In the genomic region with DNA sequence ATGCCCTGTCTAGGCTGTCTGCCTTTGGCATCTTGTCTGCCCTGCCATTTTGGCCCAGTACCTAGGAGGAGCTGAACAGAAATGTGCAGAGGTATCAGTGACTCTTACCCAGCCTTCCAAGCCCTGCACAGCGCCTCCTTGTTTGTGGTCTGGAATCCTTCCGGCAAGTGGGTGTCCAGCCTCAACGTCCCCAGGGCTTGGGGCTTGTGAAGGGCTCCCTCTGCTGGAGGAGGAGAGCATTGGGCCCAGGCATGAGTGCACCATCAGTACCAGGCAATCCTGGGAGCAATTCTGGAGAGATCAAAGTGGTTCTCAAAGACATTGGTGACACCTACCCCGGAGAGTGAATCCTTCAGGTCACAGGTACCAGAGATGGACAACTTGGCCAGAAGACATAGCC, we compare ENCODE assay signal across 9 cellular contexts. TPM values are rescaled to one million over a fixed set of nuclear protein-coding genes. Genes with fewer than 3 reads are reported as not detected.
DNase-seq lines count a peak whose midpoint lies in the region; ATAC-seq, FAIRE-seq and TF ChIP-seq lines count a peak whose summit lies in the region.
"Had no signal": no experiment of that assay in that cellular context is flagged by ENCODE, and none has a peak within 500 bp of the region (broad histone marks: within the 10 kb centered on the region; RNA-seq: fewer than 3 reads in every experiment).

No MANE protein-coding gene starts in this region.

- no peaks in the 10 kb centered on the region for H4K20me1 ChIP-seq in HepG2 (ENCODE audit: insufficient read depth, low read length)

- BruUV-seq in Caco-2 (replicated peaks; lab: Mats Ljungman, UMichigan) (no TSS peak), HepG2 (replicated peaks; lab: Mats Ljungman, UMichigan) (no TSS peak)

- no peak for TF ChIP-seq POLR2A in HepG2 (IDR thresholded peaks at IDR 0.05; ENCODE audit: insufficient read depth in 1 of 2, low read depth in 2 of 2, low read length in 2 of 2)

- WGBS in HepG2 (ENCODE audit: low lambda C conversion rate) = 0% methylated on average over 1 of the region's 4 CpGs

- peaks cover 5% of the 10 kb centered on the region for H3K36me3 Mint-ChIP-seq in Caco-2 (ENCODE audit: insufficient read depth, unreplicated experiment)
- H3K36me3 Mint-ChIP-seq in HFFc6 (ENCODE audit: low read depth) = no peaks in the 10 kb centered on the region

- H3K27me3 ChIP-seq in Caco-2 (replicated peaks; ENCODE audit: control insufficient read depth, insufficient read depth, low read length) (no peaks in the 10 kb centered on the region), HepG2 (ENCODE audit: control insufficient read depth in 1 of 2, insufficient read depth in 2 of 2, low read length in 2 of 2) (0 out of 5 replicates have a peak, but pooled peaks cover 0 to 2% of the 10 kb centered on the region in 2 experiments)

- TF ChIP-seq RAD21 in HepG2 (CRISPR knock-in tag; IDR thresholded peaks at IDR 0.05) = peak; percentile 34; the same call in 1 of the 2 replicates

- H3K4me3 Mint-ChIP-seq in Caco-2 (ENCODE audit: unreplicated experiment) = no peak overlapping the region
- H3K4me3 Mint-ChIP-seq in HFFc6 = no peak overlapping the region

- no peak overlapping the region for H3K9ac ChIP-seq in HepG2 (ENCODE audit: insufficient read depth, low read depth, low read length)

- intact Hi-C loops in Caco-2 (cut with micrococcal nuclease; ENCODE audit: unreplicated experiment) = no loop called here
- intact Hi-C loops in HepG2 (cut with micrococcal nuclease; ENCODE audit: unreplicated experiment) = loop anchor here (1.0 kb wide), 2 partner anchors 74 to 122 kb away; no protein-coding TSS in a partner anchor
- intact Hi-C loops in posterior vena cava (cut with DNase I) = no loop called here

- H3K4me2 ChIP-seq in HepG2 (ENCODE audit: low read depth, low read length) = no peak overlapping the region

- TF ChIP-seq EP300 in HepG2 (IDR thresholded peaks at IDR 0.05; ENCODE audit: low read depth in 2 of 2, low read length in 2 of 2) (no peak), HepG2 (CRISPR knock-in tag; IDR thresholded peaks at IDR 0.05; ENCODE audit: borderline replicate concordance) (no peak)

- in situ Hi-C loops in HepG2 (cut with HindIII; ENCODE audit: extremely low pct_ligation_motif_present, low pct_unique_long_range_greater_than_20kb) = loop anchor here (5.0 kb wide), 1 partner anchor 121 kb away; no protein-coding TSS in a partner anchor

- H3K27ac Mint-ChIP-seq in Caco-2 (ENCODE audit: unreplicated experiment) (no peak overlapping the region), HFFc6 (no peak overlapping the region)

- 0 out of 2 replicates have a peak, but pooled peaks cover 5% of the 10 kb centered on the region for H3K4me1 ChIP-seq in Caco-2
- H3K4me1 ChIP-seq in HepG2 (ENCODE audit: insufficient read depth, low read length) = no peaks in the 10 kb centered on the region

- FAIRE-seq in HepG2 (lab: Jason Lieb, UNC) = peak; percentile 30

- H3K79me2 ChIP-seq in HepG2 (ENCODE audit: insufficient read depth, low read length) = no peaks in the 10 kb centered on the region

- H2AFZ ChIP-seq in HepG2 (ENCODE audit: low read length) = no peak overlapping the region

- no peaks in the 10 kb centered on the region for H3K4me1 Mint-ChIP-seq in Caco-2 (ENCODE audit: low read depth, unreplicated experiment)
- no peaks in the 10 kb centered on the region for H3K4me1 Mint-ChIP-seq in HFFc6 (ENCODE audit: low read depth)

- H3K4me3 ChIP-seq in Caco-2 (ENCODE audit: low read depth, low read length) = no peak overlapping the region
- H3K4me3 ChIP-seq in HepG2 (replicated peaks in 1 of 3; ENCODE audit: insufficient read depth in 1 of 3, low read depth in 2 of 3, low read length in 3 of 3) = no peak overlapping the region

- peaks cover 19% of the 10 kb centered on the region for H3K27me3 Mint-ChIP-seq in Caco-2 (ENCODE audit: insufficient read depth, unreplicated experiment)
- no peaks in the 10 kb centered on the region for H3K27me3 Mint-ChIP-seq in HFFc6 (ENCODE audit: insufficient read depth)

- CTCF ChIA-PET in Caco-2 (lab: Charles Lee) = no interaction called here
- CTCF ChIA-PET in HepG2 (lab: Yijun Ruan, JAX; ENCODE audit: low intra/inter-chr PET ratio, low total read pairs) = interaction anchor here (2.4 to 3.0 kb wide), 2 partner anchors 75 to 123 kb away, joined by 7 to 23 read pairs; no protein-coding TSS in a partner anchor

- H3K9me3 Mint-ChIP-seq in Caco-2 (ENCODE audit: unreplicated experiment) (no peaks in the 10 kb centered on the region), HFFc6 (peaks cover 26% of the 10 kb centered on the region)

- DNase-seq in Caco-2 (peak in 1 of 2 experiments; percentile 28), HFFc6 (no peak), activated T-cell treated with anti-CD3 and anti-CD28 coated beads for 4 hours (peak; percentile 2), HepG2 (ENCODE audit: low spot score) (peak; percentile 11), posterior vena cava (ENCODE audit: low spot score) (no peak), NCI-H526 treated with DMSO at 0.1 percent for 48 hours (lab: John Stamatoyannopoulos, UW) (no peak), NCI-H1105 (lab: John Stamatoyannopoulos, UW) (no peak)

- POLR2A ChIA-PET in Caco-2 (lab: Charles Lee) = no interaction called here
- POLR2A ChIA-PET in HepG2 (lab: Yijun Ruan, JAX) = no interaction called here

- no peaks in the 10 kb centered on the region for H3K36me3 ChIP-seq in Caco-2 (ENCODE audit: control insufficient read depth, insufficient read depth, low read length)
- no peaks in the 10 kb centered on the region for H3K36me3 ChIP-seq in HepG2 (replicated peaks in 1 of 2; ENCODE audit: control insufficient read depth in 1 of 2, insufficient read depth in 2 of 2, low read length in 2 of 2)

- no peak overlapping the region for H3K27ac ChIP-seq in HepG2 (ENCODE audit: extremely low read length, insufficient read depth, low read length)

- ATAC-seq in HepG2 (peak; percentile 75), HG02678 (IDR thresholded peaks at IDR 0.05; ENCODE audit: unreplicated experiment) (no peak)

- H3K9me3 ChIP-seq in Caco-2 = no peaks in the 10 kb centered on the region
- H3K9me3 ChIP-seq in HepG2 (ENCODE audit: low read length) = no peaks in the 10 kb centered on the region

- TF ChIP-seq CTCF in Caco-2 (IDR thresholded peaks at IDR 0.05; ENCODE audit: insufficient read depth in 1 of 2, low read depth in 1 of 2, low read length in 1 of 2, severe bottlenecking in 1 of 2, unreplicated experiment in 1 of 2) (peak; percentile 62), HFFc6 (IDR thresholded peaks at IDR 0.05) (peak; percentile 31; the same call in 1 of the 2 replicates), HepG2 (CRISPR knock-in tag; IDR thresholded peaks at IDR 0.05) (peak; percentile 63)

TF ChIP-seq in HepG2, 621 proteins besides CTCF, POLR2A, EP300 and RAD21 (continues in another document):
- TF ChIP-seq STAG1 (CRISPR knock-in tag; IDR thresholded peaks at IDR 0.05) = peak; percentile 58
- no peak for TF ChIP-seq NR2F1 (CRISPR knock-in tag; IDR thresholded peaks at IDR 0.05)

RNA-seq across cellular contexts. Expression of gene TCL1B, which starts 2.4 kb away (rescaled TPM):
- not detected in 2 replicates for total RNA-seq in Caco-2 (2022)
- total RNA-seq in HFFc6 (2021; fragmentation: NEBNext Ultra II Directional; extraction: Animal tissue kit (Norgen Biotek cat#: 25700)) = not detected
- total RNA-seq in HepG2 (2016; rRNA removed; fragmentation: Illumina TruSeq; extraction: Trizol) = not detected in 2 replicates
- not detected in 2 replicates for total RNA-seq in HepG2 (2016; cell fraction: cytosol; rRNA removed; fragmentation: Illumina TruSeq; extraction: Trizol; ENCODE audit: low read depth)
- total RNA-seq in HepG2 (2016; cell fraction: insoluble cytoplasmic fraction; rRNA removed; fragmentation: Illumina TruSeq; extraction: Trizol) = not detected in 2 replicates
- not detected in 2 replicates for total RNA-seq in HepG2 (2016; cell fraction: membrane; rRNA removed; fragmentation: Illumina TruSeq; extraction: Trizol)
- not detected in 2 replicates for total RNA-seq in HepG2 (2016; cell fraction: nucleus; rRNA removed; fragmentation: Illumina TruSeq; extraction: Trizol)
- polyA plus RNA-seq in HepG2 (2011; rRNA removed) = not detected in 2 replicates
- not detected in 2 replicates for polyA plus RNA-seq in HepG2 (2011; cell fraction: cytosol; rRNA removed)
- not detected in 2 replicates for polyA plus RNA-seq in HepG2 (2011; cell fraction: nucleus; rRNA removed)
- polyA plus RNA-seq in HepG2 (2012) = not detected in 2 replicates
- polyA plus RNA-seq in HepG2 (2016; cell fraction: cytosol; fragmentation: Illumina TruSeq; extraction: Trizol; ENCODE audit: low read depth) = not detected in 2 replicates
- polyA plus RNA-seq in HepG2 (2016; cell fraction: insoluble cytoplasmic fraction; fragmentation: Illumina TruSeq; extraction: Trizol; ENCODE audit: low read depth) = not detected in 2 replicates
- polyA plus RNA-seq in HepG2 (2016; cell fraction: membrane; fragmentation: Illumina TruSeq; extraction: Trizol; ENCODE audit: low read depth) = not detected in 2 replicates
- polyA plus RNA-seq in HepG2 (2016; cell fraction: nucleus; fragmentation: Illumina TruSeq; extraction: Trizol; ENCODE audit: insufficient read depth, low read depth) = not detected in 2 replicates
- not detected in 2 replicates for polyA minus RNA-seq in HepG2 (2011; rRNA and poly(A)+ RNA removed; ENCODE audit: low replicate concordance)
- not detected in 2 replicates for polyA minus RNA-seq in HepG2 (2011; cell fraction: cytosol; rRNA and poly(A)+ RNA removed)
- polyA minus RNA-seq in HepG2 (2011; cell fraction: nucleus; rRNA and poly(A)+ RNA removed) = not detected in 2 replicates
- total RNA-seq in posterior vena cava = not detected
- total RNA-seq: LHCN-M2 had no signal

RNA-seq across cellular contexts. Expression of gene TCL1A, which starts 30.1 kb away (rescaled TPM):
- not detected in 2 replicates for total RNA-seq in Caco-2 (2022)
- not detected for total RNA-seq in HFFc6 (2021; fragmentation: NEBNext Ultra II Directional; extraction: Animal tissue kit (Norgen Biotek cat#: 25700))
- not detected in 2 replicates for total RNA-seq in HepG2 (2016; rRNA removed; fragmentation: Illumina TruSeq; extraction: Trizol)
- not detected in 2 replicates for total RNA-seq in HepG2 (2016; cell fraction: cytosol; rRNA removed; fragmentation: Illumina TruSeq; extraction: Trizol; ENCODE audit: low read depth)
- not detected in 2 replicates for total RNA-seq in HepG2 (2016; cell fraction: insoluble cytoplasmic fraction; rRNA removed; fragmentation: Illumina TruSeq; extraction: Trizol)
- total RNA-seq in HepG2 (2016; cell fraction: membrane; rRNA removed; fragmentation: Illumina TruSeq; extraction: Trizol) = not detected in 2 replicates
- not detected in 2 replicates for total RNA-seq in HepG2 (2016; cell fraction: nucleus; rRNA removed; fragmentation: Illumina TruSeq; extraction: Trizol)
- not detected in 2 replicates for polyA plus RNA-seq in HepG2 (2011; rRNA removed)
- polyA plus RNA-seq in HepG2 (2011; cell fraction: cytosol; rRNA removed) = not detected in 2 replicates
- polyA plus RNA-seq in HepG2 (2011; cell fraction: nucleus; rRNA removed) = not detected in 2 replicates
- polyA plus RNA-seq in HepG2 (2012) = not detected in 2 replicates
- not detected in 2 replicates for polyA plus RNA-seq in HepG2 (2016; cell fraction: cytosol; fragmentation: Illumina TruSeq; extraction: Trizol; ENCODE audit: low read depth)
- polyA plus RNA-seq in HepG2 (2016; cell fraction: insoluble cytoplasmic fraction; fragmentation: Illumina TruSeq; extraction: Trizol; ENCODE audit: low read depth) = not detected in 2 replicates
- not detected in 2 replicates for polyA plus RNA-seq in HepG2 (2016; cell fraction: membrane; fragmentation: Illumina TruSeq; extraction: Trizol; ENCODE audit: low read depth)
- not detected in 2 replicates for polyA plus RNA-seq in HepG2 (2016; cell fraction: nucleus; fragmentation: Illumina TruSeq; extraction: Trizol; ENCODE audit: insufficient read depth, low read depth)
- not detected in 2 replicates for polyA minus RNA-seq in HepG2 (2011; rRNA and poly(A)+ RNA removed; ENCODE audit: low replicate concordance)
- polyA minus RNA-seq in HepG2 (2011; cell fraction: cytosol; rRNA and poly(A)+ RNA removed) = not detected in 2 replicates
- not detected in 2 replicates for polyA minus RNA-seq in HepG2 (2011; cell fraction: nucleus; rRNA and poly(A)+ RNA removed)
- under 1 TPM in 1 of 2 donors, not detected in 1; 0.24 TPM for total RNA-seq in posterior vena cava
- total RNA-seq: LHCN-M2 had no signal

Comparison
In these comparisons a context has a peak if more than half of its experiments do, and no peak if none do; other contexts are left out.
1. DNase-seq: peak in activated T-cell treated with anti-CD3 and anti-CD28 coated beads for 4 hours (single experiment) and HepG2 (single experiment); none in HFFc6 (single experiment), posterior vena cava (single experiment), NCI-H526 treated with DMSO at 0.1 percent for 48 hours (single experiment) and NCI-H1105 (single experiment).
2. Peak in every context shown above with its lines, with median percentiles within 50 percentile points of each other: CTCF ChIP-seq.